ENCODE assay signal across 10 cellular contexts in the genomic region with DNA sequence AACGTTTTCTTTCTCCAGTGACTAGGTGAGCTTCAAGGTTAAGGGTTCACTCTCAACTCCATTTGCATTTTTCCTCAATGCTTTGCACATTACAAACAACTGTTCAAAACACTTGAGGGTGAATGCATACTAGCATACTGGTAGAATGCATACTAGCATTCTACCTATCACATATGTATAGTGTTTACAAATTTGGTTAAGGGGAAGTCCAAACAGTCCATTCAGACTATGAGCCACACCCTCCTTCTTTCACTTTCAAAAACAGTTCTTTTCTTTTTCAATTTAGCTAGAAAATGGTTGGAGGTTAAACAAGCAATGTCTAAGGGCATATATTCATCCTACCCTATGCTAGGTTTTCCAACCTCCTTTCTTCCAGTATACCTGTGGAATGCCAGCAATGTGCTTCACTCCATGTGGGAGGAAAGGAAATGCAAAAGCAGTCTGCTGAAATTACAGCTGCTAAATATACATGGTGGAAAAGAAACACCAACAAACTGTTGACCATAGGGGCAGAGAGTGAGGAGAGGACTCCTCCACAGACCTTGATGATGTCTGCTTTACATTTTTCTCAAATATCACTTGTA.
A peak's percentile ranks its signal among the peaks of the same experiment; 100 is the strongest.
DNase-seq lines count a peak whose midpoint lies in the region; ATAC-seq and TF ChIP-seq lines count a peak whose summit lies in the region.
"Had no signal": no experiment of that assay in that cellular context is flagged by ENCODE, and none has a peak within 500 bp of the region (broad histone marks: within the 10 kb centered on the region; RNA-seq: fewer than 3 reads in every experiment).

No MANE protein-coding gene starts in this region.

- H3K9me3 ChIP-seq in right lobe of liver, result no peaks in the 10 kb centered on the region

- WGBS in right lobe of liver (ENCODE audit: insufficient coverage, low coverage, low lambda C conversion rate, missing lambda C conversion rate), result 75% methylated on average over 1 of the region's 1 CpG

- no peak overlapping the region for H3K4me3 ChIP-seq in right lobe of liver
- H3K4me3 ChIP-seq: skin epidermis had no signal

- DNase-seq in right lobe of liver (no peak), HFFc6 (no peak), NCI-H345 treated with DMSO at 0.1 percent for 48 hours (lab: John Stamatoyannopoulos, UW; ENCODE audit: unreplicated experiment) (no peak)

- no peaks in the 10 kb centered on the region for H3K4me1 Mint-ChIP-seq in HFFc6 (ENCODE audit: low read depth)

- H3K27me3 Mint-ChIP-seq in HFFc6 (ENCODE audit: insufficient read depth), result no peaks in the 10 kb centered on the region

- H3K36me3 Mint-ChIP-seq in HFFc6 (ENCODE audit: low read depth), result peaks cover 39% of the 10 kb centered on the region

- H3K9me3 Mint-ChIP-seq in HFFc6, result peaks cover 10% of the 10 kb centered on the region; the same call in 1 of the 2 replicates

- TF ChIP-seq POLR2A in right lobe of liver (IDR thresholded peaks at IDR 0.05), result no peak

- H3K27me3 ChIP-seq in right lobe of liver, result no peaks in the 10 kb centered on the region

- TF ChIP-seq CTCF in right lobe of liver (IDR thresholded peaks at IDR 0.05) (no peak), HFFc6 (IDR thresholded peaks at IDR 0.05) (no peak)

- no peak overlapping the region for H3K4me3 Mint-ChIP-seq in HFFc6
- H3K4me3 Mint-ChIP-seq: dendritic cell treated with granulocyte-macrophage colony-stimulating factor and Interleukin-4, amounts not matched to agents 40 ng/mL and 50 ng/mL, for 4 days had no signal

- intact Hi-C loops in right lobe of liver (cut with DNase I), result no loop called here

- ATAC-seq in GM18511 (IDR thresholded peaks at IDR 0.05; ENCODE audit: unreplicated experiment) (peak; percentile 94), GM21423 (IDR thresholded peaks at IDR 0.05; ENCODE audit: unreplicated experiment) (peak; percentile 88), HG03139 (IDR thresholded peaks at IDR 0.05; ENCODE audit: unreplicated experiment) (peak; percentile 85), right lobe of liver (no peak), SK-N-SH treated with all-trans-retinoic acid at 6 μM for 48 hours (no peak)

- no peaks in the 10 kb centered on the region for H3K4me1 ChIP-seq in right lobe of liver

- H3K36me3 ChIP-seq in right lobe of liver, result peaks cover 0 to 8% (median 2%) of the 10 kb centered on the region in 4 donors

- H3K27ac ChIP-seq in cingulate gyrus (ENCODE audit: low read depth, low read length) (peak overlapping the region; percentile 42), right lobe of liver (no peak overlapping the region)
- H3K27ac ChIP-seq: skin epidermis had no signal

- H3K27ac Mint-ChIP-seq in HFFc6, result no peak overlapping the region
- H3K27ac Mint-ChIP-seq: dendritic cell treated with granulocyte-macrophage colony-stimulating factor and Interleukin-4, amounts not matched to agents 40 ng/mL and 50 ng/mL, for 4 days had no signal

TF ChIP-seq in SK-N-SH treated with all-trans-retinoic acid at 6 μM for 48 hours, 23 proteins besides CTCF, POLR2A, EP300 and RAD21:
- TF ChIP-seq, protein P1, sequence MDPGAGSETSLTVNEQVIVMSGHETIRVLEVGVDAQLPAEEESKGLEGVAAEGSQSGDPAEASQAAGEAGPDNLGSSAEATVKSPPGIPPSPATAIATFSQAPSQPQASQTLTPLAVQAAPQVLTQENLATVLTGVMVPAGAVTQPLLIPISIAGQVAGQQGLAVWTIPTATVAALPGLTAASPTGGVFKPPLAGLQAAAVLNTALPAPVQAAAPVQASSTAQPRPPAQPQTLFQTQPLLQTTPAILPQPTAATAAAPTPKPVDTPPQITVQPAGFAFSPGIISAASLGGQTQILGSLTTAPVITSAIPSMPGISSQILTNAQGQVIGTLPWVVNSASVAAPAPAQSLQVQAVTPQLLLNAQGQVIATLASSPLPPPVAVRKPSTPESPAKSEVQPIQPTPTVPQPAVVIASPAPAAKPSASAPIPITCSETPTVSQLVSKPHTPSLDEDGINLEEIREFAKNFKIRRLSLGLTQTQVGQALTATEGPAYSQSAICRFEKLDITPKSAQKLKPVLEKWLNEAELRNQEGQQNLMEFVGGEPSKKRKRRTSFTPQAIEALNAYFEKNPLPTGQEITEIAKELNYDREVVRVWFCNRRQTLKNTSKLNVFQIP (CRISPR knock-in tag; IDR thresholded peaks at IDR 0.05; ENCODE audit: borderline replicate concordance, low read depth), result no peak
- TF ChIP-seq CSDC2 (CRISPR knock-in tag; IDR thresholded peaks at IDR 0.05) (no peak), RARB (CRISPR knock-in tag; IDR thresholded peaks at IDR 0.05) (no peak)

Comparison
In these comparisons a context has a peak if more than half of its experiments do, and no peak if none do; other contexts are left out.
1. ATAC-seq: peak in GM18511 (single experiment), GM21423 (single experiment) and HG03139 (single experiment); none in right lobe of liver (0 of 4) and SK-N-SH treated with all-trans-retinoic acid at 6 μM for 48 hours (single experiment).